Comparison of ENCODE assay signal across 8 cellular contexts in the genomic region with DNA sequence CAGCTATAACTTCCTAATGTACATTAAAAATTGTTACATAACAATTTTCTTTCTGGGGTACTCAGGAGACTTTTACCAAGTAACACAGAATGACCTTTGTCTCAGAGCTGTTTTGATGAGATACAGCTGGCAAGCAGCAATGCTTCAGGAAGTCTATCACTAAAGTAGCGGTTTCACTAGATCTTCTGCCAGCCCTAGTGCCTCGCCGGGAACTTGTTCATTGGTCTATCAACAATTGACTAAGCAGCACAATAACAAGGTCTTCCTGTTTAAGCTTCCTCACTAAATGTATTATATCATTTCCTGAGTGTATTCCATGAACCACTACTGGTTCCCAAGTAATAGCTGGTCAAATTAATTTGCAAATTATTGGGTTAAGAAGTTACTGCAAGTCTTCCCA.
DNase-seq lines count a peak whose midpoint lies in the region; ATAC-seq and TF ChIP-seq lines count a peak whose summit lies in the region.

No MANE protein-coding gene starts in this region.

- H4K20me1 ChIP-seq in fibroblast of lung (ENCODE audit: control insufficient read depth, extremely low read depth, insufficient read depth, low read length) = no peaks in the 10 kb centered on the region

- no peak overlapping the region for H3K4me3 ChIP-seq in fibroblast of lung (replicated peaks in 1 of 4; ENCODE audit: control extremely low read depth in 1 of 4, insufficient read depth in 1 of 4, low read depth in 3 of 4, low read length in 4 of 4)

- H3K27ac ChIP-seq in fibroblast of lung (ENCODE audit: insufficient read depth, low read length) (no peak overlapping the region), caudate nucleus (ENCODE audit: low read depth, low read length) (no peak overlapping the region)

- H3K4me1 ChIP-seq in fibroblast of lung (ENCODE audit: control insufficient read depth, extremely low read depth, insufficient read depth, low read length) = peaks cover 2% of the 10 kb centered on the region

- no peaks in the 10 kb centered on the region for H3K27me3 ChIP-seq in fibroblast of lung (ENCODE audit: control insufficient read depth, insufficient read depth, low read length)

- peak overlapping the region; percentile 28 for H3K4me2 ChIP-seq in fibroblast of lung (ENCODE audit: extremely low read depth, insufficient read depth, low read length)

- ATAC-seq in GM18861 (IDR thresholded peaks at IDR 0.05; ENCODE audit: unreplicated experiment) = peak; percentile 74
- ATAC-seq in HG03175 (IDR thresholded peaks at IDR 0.05; ENCODE audit: unreplicated experiment) = peak; percentile 68

- no peak for TF ChIP-seq CTCF in fibroblast of lung (conservative IDR thresholded peaks at IDR 0.05 in 1 of 2, IDR thresholded peaks at IDR 0.05 in 1 of 2; ENCODE audit: low read depth in 1 of 2, low read length in 2 of 2)

- no peak overlapping the region for H2AFZ ChIP-seq in fibroblast of lung (ENCODE audit: low read length)

- H3K36me3 ChIP-seq in fibroblast of lung (ENCODE audit: control insufficient read depth, insufficient read depth, low read length) = no peaks in the 10 kb centered on the region

- H3K9me3 ChIP-seq in fibroblast of lung (ENCODE audit: control insufficient read depth, insufficient read depth, low read depth, low read length) = no peaks in the 10 kb centered on the region

- H3K79me2 ChIP-seq in fibroblast of lung (ENCODE audit: control insufficient read depth, insufficient read depth, low read length) = peaks cover 50% of the 10 kb centered on the region

- H3K9ac ChIP-seq in fibroblast of lung (ENCODE audit: insufficient read depth, low read length) = no peak overlapping the region

- peak; percentile 36 to 42 for DNase-seq in activated CD4-positive, alpha-beta T cell treated with anti-CD3 and anti-CD28 coated beads, Interleukin-2, amount 50 U/mL, for 48 hours
- DNase-seq in fibroblast of lung (ENCODE audit: low read depth in 2 of 2) (peak; percentile 67 to 74), SKM-1 (lab: John Stamatoyannopoulos, UW; ENCODE audit: unreplicated experiment) (no peak), caudate nucleus (lab: John Stamatoyannopoulos, UW) (no peak), NCI-H446 (lab: John Stamatoyannopoulos, UW) (no peak)
- peak in 2 of 3 donors; percentile 13 to 15 for DNase-seq in stimulated activated CD4-positive, alpha-beta T cell treated with anti-CD3 and anti-CD28 coated beads, TNF-alpha, amount 100 ng/mL, for 48 hours (ENCODE audit: low read depth in 3 of 3)

Comparison
In these comparisons a context has a peak if more than half of its experiments do, and no peak if none do; other contexts are left out.
1. DNase-seq: peak in activated CD4-positive, alpha-beta T cell treated with anti-CD3 and anti-CD28 coated beads, Interleukin-2, amount 50 U/mL, for 48 hours (2 of 2), fibroblast of lung (2 of 2) and stimulated activated CD4-positive, alpha-beta T cell treated with anti-CD3 and anti-CD28 coated beads, TNF-alpha, amount 100 ng/mL, for 48 hours (2 of 3); none in SKM-1 (single experiment), caudate nucleus (0 of 61) and NCI-H446 (0 of 2).